In genomic region chr5:137734962-137735530, GRCh38 we compare ENCODE assay signal across 9 cellular contexts. TPM values are rescaled to one million over a fixed set of nuclear protein-coding genes. Genes with fewer than 3 reads are reported as not detected.
DNase-seq lines count a peak whose midpoint lies in the region; ATAC-seq and TF ChIP-seq lines count a peak whose summit lies in the region.
"Had no signal": no experiment of that assay in that cellular context is flagged by ENCODE, and none has a peak within 500 bp of the region (broad histone marks: within the 10 kb centered on the region; RNA-seq: fewer than 3 reads in every experiment).

No MANE protein-coding gene starts in this region.

- no peaks in the 10 kb centered on the region for H3K9me2 ChIP-seq in OCI-LY7 (ENCODE audit: insufficient read depth, low read length)

- H2BK5ac ChIP-seq in mesenchymal stem cell (ENCODE audit: low read depth, low read length, poor library complexity, severe bottlenecking): no peak overlapping the region

- no peak overlapping the region for H3K4me3 Mint-ChIP-seq in endothelial cell (ENCODE audit: unreplicated experiment)

- peak overlapping the region; percentile 16 for H4K8ac ChIP-seq in mesenchymal stem cell (ENCODE audit: low read length)

- no peak overlapping the region for H3K27ac Mint-ChIP-seq in endothelial cell (ENCODE audit: unreplicated experiment)

- H2BK12ac ChIP-seq in mesenchymal stem cell (ENCODE audit: low read length in 2 of 2): peak overlapping the region in 1 of 2 experiments; percentile 18

- no peaks in the 10 kb centered on the region for H4K20me1 ChIP-seq in OCI-LY7 (ENCODE audit: insufficient read depth, low read length)

- TF ChIP-seq CTCF in OCI-LY7 (conservative IDR thresholded peaks at IDR 0.05; ENCODE audit: low read length): no peak
- TF ChIP-seq CTCF in endothelial cell (IDR thresholded peaks at IDR 0.05; ENCODE audit: unreplicated experiment): no peak
- TF ChIP-seq CTCF in vagina (IDR thresholded peaks at IDR 0.05): no peak

- intact Hi-C loops in OCI-LY7 (cut with micrococcal nuclease; ENCODE audit: unreplicated experiment): no loop called here
- intact Hi-C loops in vagina (cut with DNase I): no loop called here

- H3K79me1 ChIP-seq in mesenchymal stem cell (replicated peaks; ENCODE audit: low read length, poor library complexity, severe bottlenecking): peaks cover 6% of the 10 kb centered on the region

- H3K27me3 ChIP-seq in mesenchymal stem cell (ENCODE audit: control insufficient read depth in 1 of 2, insufficient read depth in 1 of 2, low read length in 2 of 2) (no peaks in the 10 kb centered on the region), vagina (no peaks in the 10 kb centered on the region)

- H3K18ac ChIP-seq in mesenchymal stem cell (ENCODE audit: low read depth in 1 of 2, low read length in 2 of 2): peak overlapping the region in 1 of 2 experiments; percentile 58

- POLR2A ChIA-PET in OCI-LY7 (lab: Charles Lee): no interaction called here

- H3K4me1 ChIP-seq in OCI-LY7 (ENCODE audit: insufficient read depth, low read length, poor library complexity, severe bottlenecking): peaks cover 6% of the 10 kb centered on the region
- H3K4me1 ChIP-seq in mesenchymal stem cell (ENCODE audit: control insufficient read depth, insufficient read depth, low read depth, low read length): peaks cover 6% of the 10 kb centered on the region
- H3K4me1 ChIP-seq in vagina: peaks cover 48% of the 10 kb centered on the region

- no peak overlapping the region for H2BK15ac ChIP-seq in mesenchymal stem cell (ENCODE audit: low read depth, poor library complexity, severe bottlenecking)

- H2AK5ac ChIP-seq in mesenchymal stem cell (ENCODE audit: low read length, severe bottlenecking): no peak overlapping the region

- H3K4me1 Mint-ChIP-seq in endothelial cell (ENCODE audit: unreplicated experiment): peaks cover 40% of the 10 kb centered on the region

- H3K4ac ChIP-seq in mesenchymal stem cell (ENCODE audit: low read depth in 1 of 2, low read length in 2 of 2): no peak overlapping the region

- H3K9me3 Mint-ChIP-seq in endothelial cell (ENCODE audit: unreplicated experiment): peaks cover 4% of the 10 kb centered on the region

- no peak overlapping the region for H3K14ac ChIP-seq in mesenchymal stem cell (ENCODE audit: low read length in 2 of 2)

- H3K79me2 ChIP-seq in OCI-LY7 (ENCODE audit: insufficient read depth, low read depth, low read length): no peaks in the 10 kb centered on the region

- no peak overlapping the region for H4K91ac ChIP-seq in mesenchymal stem cell (ENCODE audit: low read length)

- H3K4me2 ChIP-seq in OCI-LY7 (ENCODE audit: low read length) (peak overlapping the region; percentile 50), mesenchymal stem cell (ENCODE audit: low read length, poor library complexity, severe bottlenecking) (peak overlapping the region; percentile 93)

- WGBS in mesenchymal stem cell: 19% methylated on average over 14 of the region's 14 CpGs

- peaks cover 7% of the 10 kb centered on the region for H3K27me3 Mint-ChIP-seq in endothelial cell (ENCODE audit: unreplicated experiment)

- peak overlapping the region; percentile 79 for H3K9ac ChIP-seq in mesenchymal stem cell (ENCODE audit: low read length)

- H3K36me3 Mint-ChIP-seq in endothelial cell (ENCODE audit: low read depth, unreplicated experiment): peaks cover 14% of the 10 kb centered on the region

- H3K27ac ChIP-seq in OCI-LY7 (ENCODE audit: low read depth, low read length, poor library complexity, severe bottlenecking) (no peak overlapping the region), mesenchymal stem cell (ENCODE audit: low read length, poor library complexity, severe bottlenecking) (peak overlapping the region; percentile 36), vagina (peak overlapping the region; percentile 86)
- H3K27ac ChIP-seq: SK-N-MC had no signal

- no peaks in the 10 kb centered on the region for H3K36me3 ChIP-seq in OCI-LY7 (ENCODE audit: insufficient read depth, low read length)
- H3K36me3 ChIP-seq in mesenchymal stem cell (ENCODE audit: control insufficient read depth in 1 of 2, insufficient read depth in 2 of 2, low read depth in 1 of 2, low read length in 2 of 2): no peaks in the 10 kb centered on the region
- H3K36me3 ChIP-seq in vagina: no peaks in the 10 kb centered on the region

- 0 out of 2 replicates have a peak, but pooled peaks cover 7% of the 10 kb centered on the region for H3K9me3 ChIP-seq in OCI-LY7 (ENCODE audit: low read length)
- H3K9me3 ChIP-seq in mesenchymal stem cell (ENCODE audit: control insufficient read depth, low read length): peaks cover 2% of the 10 kb centered on the region
- H3K9me3 ChIP-seq in vagina: no peaks in the 10 kb centered on the region

- H2BK120ac ChIP-seq in mesenchymal stem cell (ENCODE audit: low read depth, low read length): no peak overlapping the region

- DNase-seq in Daoy (ENCODE audit: low read depth) (peak; percentile 44), OCI-LY7 (ENCODE audit: low spot score) (no peak), endothelial cell (ENCODE audit: low spot score) (peak; percentile 42), mesenchymal stem cell (peak; percentile 40), vagina (ENCODE audit: extremely low spot score in 2 of 2) (no peak), NCI-H2029 treated with DMSO at 0.1 percent for 48 hours (lab: John Stamatoyannopoulos, UW) (no peak)

- peak; percentile 29 for ATAC-seq in GM21447 (IDR thresholded peaks at IDR 0.05; ENCODE audit: unreplicated experiment)
- ATAC-seq in HG03469 (IDR thresholded peaks at IDR 0.05; ENCODE audit: unreplicated experiment): no peak

- H3K23ac ChIP-seq in mesenchymal stem cell (ENCODE audit: low read length in 2 of 2): no peak overlapping the region

- CTCF ChIA-PET in OCI-LY7 (lab: Charles Lee; ENCODE audit: unreplicated experiment): interaction anchor here (0.5 kb wide), 1 partner anchor 101 kb away, joined by 3 read pairs; no protein-coding TSS in a partner anchor

- TF ChIP-seq POLR2A in vagina (IDR thresholded peaks at IDR 0.05): no peak

- H2AFZ ChIP-seq in OCI-LY7 (ENCODE audit: low read length) (peak overlapping the region; percentile 44), mesenchymal stem cell (ENCODE audit: low read depth, low read length) (peak overlapping the region; percentile 43)

- no TSS peak for BruUV-seq in OCI-LY7 (replicated peaks; lab: Mats Ljungman, UMichigan)

- H3K4me3 ChIP-seq in OCI-LY7 (ENCODE audit: low read depth, low read length, poor library complexity, severe bottlenecking): peak overlapping the region; percentile 19
- H3K4me3 ChIP-seq in mesenchymal stem cell (ENCODE audit: insufficient read depth in 1 of 2, low read depth in 1 of 2, low read length in 2 of 2): peak overlapping the region; percentile 53 to 82
- H3K4me3 ChIP-seq in vagina: peak overlapping the region; percentile 40 to 41
- H3K4me3 ChIP-seq: SK-N-MC had no signal

RNA-seq across cellular contexts. Expression of gene KLHL3, which starts 0.8 kb away (rescaled TPM):
- 0.15 and 0.80 TPM in 2 replicates for total RNA-seq in Daoy (2014; rRNA removed; shearing (Covaris generic))
- 0.23 and 0.28 TPM in 2 replicates for total RNA-seq in OCI-LY7 (2014; rRNA removed; shearing (Covaris generic))
- 5.2 and 6.2 TPM in 2 replicates for total RNA-seq in OCI-LY7 (2022)
- total RNA-seq in endothelial cell (ENCODE audit: unreplicated experiment): 200 TPM
- 0.21 TPM for polyA plus RNA-seq in mesenchymal stem cell (2013, experiment 1 of 2)
- 0.21 TPM for polyA plus RNA-seq in mesenchymal stem cell (2013, experiment 2 of 2)
- total RNA-seq in vagina: 7.4 TPM

RNA-seq across cellular contexts. Expression of gene HNRNPA0, which starts 19.1 kb away (rescaled TPM):
- total RNA-seq in Daoy (2014; rRNA removed; shearing (Covaris generic)): 15.0 and 17.4 TPM in 2 replicates
- 20.6 and 25.8 TPM in 2 replicates for total RNA-seq in OCI-LY7 (2014; rRNA removed; shearing (Covaris generic))
- total RNA-seq in OCI-LY7 (2022) (46.0 and 50.3 TPM in 2 replicates), endothelial cell (ENCODE audit: unreplicated experiment) (57.1 TPM), vagina (11.8 TPM)
- 22.9 TPM for polyA plus RNA-seq in mesenchymal stem cell (2013, experiment 1 of 2)
- polyA plus RNA-seq in mesenchymal stem cell (2013, experiment 2 of 2): 22.8 TPM

Comparison
In these comparisons a context has a peak if more than half of its experiments do, and no peak if none do; other contexts are left out.
1. DNase-seq: peak in Daoy (single experiment), endothelial cell (single experiment) and mesenchymal stem cell (single experiment); none in OCI-LY7 (single experiment), vagina (0 of 2) and NCI-H2029 treated with DMSO at 0.1 percent for 48 hours (single experiment).
2. RNA of gene KLHL3, which starts 0.8 kb away (total RNA-seq): 200 TPM in endothelial cell (single experiment); 7.4 TPM in vagina (single experiment), 0.23 to 6.2 TPM in OCI-LY7 and 0.15 to 0.80 TPM in Daoy; every median in the first group is over 10 times any median in the second.
3. Peak in every context shown above with its lines, with median percentiles within 50 percentile points of each other: H3K4me3 ChIP-seq.